Comparison of ENCODE assay signal across 1 cellular context in the genomic region with DNA sequence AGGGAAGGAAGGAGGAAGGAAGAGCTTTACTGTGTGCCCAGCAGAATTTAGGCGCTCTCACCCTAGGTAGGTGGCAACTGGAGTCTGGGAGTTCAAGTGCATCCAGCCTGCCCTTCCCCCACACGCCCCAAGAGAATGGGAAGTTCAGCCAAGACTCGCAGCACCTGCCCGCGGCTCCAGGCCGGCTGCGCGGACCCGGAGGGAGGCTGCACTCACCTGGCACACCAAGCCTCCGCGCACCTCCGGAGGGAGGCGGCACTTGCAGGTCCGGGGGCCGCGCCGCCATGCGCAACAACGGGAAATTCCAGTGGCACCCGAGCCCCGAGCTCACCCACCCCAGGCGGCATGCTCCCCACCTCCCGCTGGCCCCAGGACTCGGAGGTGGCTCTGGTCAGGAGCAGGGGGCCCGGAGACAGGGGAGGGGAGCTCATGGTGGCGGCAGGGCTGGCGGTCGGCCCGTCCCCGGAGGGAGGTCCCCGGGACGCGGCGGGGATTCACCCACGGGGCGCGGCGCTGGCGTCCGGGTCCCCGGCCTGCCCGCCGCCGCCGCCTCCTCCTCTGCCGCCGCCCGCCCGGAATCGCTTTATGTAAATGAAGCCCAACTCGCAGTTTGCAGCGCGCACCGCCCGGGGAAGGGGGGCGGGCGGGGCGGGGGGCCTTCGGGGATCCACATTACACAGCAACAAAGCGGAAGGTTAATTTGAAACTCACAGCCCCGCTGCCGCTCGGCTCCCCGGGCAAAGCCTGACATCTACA.
TF ChIP-seq lines count a peak whose summit lies in the region.

A gene with protein sequence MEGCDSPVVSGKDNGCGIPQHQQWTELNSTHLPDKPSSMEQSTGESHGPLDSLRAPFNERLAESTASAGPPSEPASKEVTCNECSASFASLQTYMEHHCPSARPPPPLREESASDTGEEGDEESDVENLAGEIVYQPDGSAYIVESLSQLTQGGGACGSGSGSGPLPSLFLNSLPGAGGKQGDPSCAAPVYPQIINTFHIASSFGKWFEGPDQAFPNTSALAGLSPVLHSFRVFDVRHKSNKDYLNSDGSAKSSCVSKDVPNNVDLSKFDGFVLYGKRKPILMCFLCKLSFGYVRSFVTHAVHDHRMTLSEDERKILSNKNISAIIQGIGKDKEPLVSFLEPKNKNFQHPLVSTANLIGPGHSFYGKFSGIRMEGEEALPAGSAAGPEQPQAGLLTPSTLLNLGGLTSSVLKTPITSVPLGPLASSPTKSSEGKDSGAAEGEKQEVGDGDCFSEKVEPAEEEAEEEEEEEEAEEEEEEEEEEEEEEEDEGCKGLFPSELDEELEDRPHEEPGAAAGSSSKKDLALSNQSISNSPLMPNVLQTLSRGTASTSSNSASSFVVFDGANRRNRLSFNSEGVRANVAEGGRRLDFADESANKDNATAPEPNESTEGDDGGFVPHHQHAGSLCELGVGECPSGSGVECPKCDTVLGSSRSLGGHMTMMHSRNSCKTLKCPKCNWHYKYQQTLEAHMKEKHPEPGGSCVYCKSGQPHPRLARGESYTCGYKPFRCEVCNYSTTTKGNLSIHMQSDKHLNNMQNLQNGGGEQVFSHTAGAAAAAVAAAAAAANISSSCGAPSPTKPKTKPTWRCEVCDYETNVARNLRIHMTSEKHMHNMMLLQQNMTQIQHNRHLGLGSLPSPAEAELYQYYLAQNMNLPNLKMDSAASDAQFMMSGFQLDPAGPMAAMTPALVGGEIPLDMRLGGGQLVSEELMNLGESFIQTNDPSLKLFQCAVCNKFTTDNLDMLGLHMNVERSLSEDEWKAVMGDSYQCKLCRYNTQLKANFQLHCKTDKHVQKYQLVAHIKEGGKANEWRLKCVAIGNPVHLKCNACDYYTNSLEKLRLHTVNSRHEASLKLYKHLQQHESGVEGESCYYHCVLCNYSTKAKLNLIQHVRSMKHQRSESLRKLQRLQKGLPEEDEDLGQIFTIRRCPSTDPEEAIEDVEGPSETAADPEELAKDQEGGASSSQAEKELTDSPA (N-terminal part only) (minus strand): TSS at position 593 of the 756 bp plus-strand sequence. CDS start 87,983 bp downstream, outside the sequence.

TF ChIP-seq in SK-N-SH treated with all-trans-retinoic acid at 6 μM for 48 hours, 23 proteins besides CTCF, POLR2A, EP300 and RAD21 (continued from another document):
- TF ChIP-seq, protein P1, sequence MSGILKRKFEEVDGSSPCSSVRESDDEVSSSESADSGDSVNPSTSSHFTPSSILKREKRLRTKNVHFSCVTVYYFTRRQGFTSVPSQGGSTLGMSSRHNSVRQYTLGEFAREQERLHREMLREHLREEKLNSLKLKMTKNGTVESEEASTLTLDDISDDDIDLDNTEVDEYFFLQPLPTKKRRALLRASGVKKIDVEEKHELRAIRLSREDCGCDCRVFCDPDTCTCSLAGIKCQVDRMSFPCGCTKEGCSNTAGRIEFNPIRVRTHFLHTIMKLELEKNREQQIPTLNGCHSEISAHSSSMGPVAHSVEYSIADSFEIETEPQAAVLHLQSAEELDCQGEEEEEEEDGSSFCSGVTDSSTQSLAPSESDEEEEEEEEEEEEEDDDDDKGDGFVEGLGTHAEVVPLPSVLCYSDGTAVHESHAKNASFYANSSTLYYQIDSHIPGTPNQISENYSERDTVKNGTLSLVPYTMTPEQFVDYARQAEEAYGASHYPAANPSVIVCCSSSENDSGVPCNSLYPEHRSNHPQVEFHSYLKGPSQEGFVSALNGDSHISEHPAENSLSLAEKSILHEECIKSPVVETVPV (CRISPR knock-in tag; IDR thresholded peaks at IDR 0.05) = no peak
